23 cellular contexts compared by ENCODE assay signal in the genomic region with DNA sequence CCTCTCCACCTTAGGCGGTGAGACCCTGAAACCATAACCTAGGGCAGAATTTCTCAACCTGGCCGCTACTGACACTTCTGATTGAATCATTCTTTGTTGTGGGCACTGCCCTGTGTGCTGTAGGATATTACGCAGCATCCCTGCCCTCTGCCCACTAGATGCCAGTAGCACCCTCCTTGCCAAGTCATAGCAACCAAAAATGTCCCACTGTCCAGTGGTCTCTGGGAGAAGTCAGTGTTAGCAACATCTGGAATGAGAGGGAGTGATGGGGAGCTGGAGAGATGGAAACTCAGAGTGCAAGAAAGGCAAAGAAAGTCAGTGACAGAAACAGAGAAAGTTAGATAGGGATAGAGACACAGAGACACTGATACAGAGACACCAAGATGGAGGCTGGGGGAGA. TPM values are rescaled to one million over a fixed set of nuclear protein-coding genes. Genes with fewer than 3 reads are reported as not detected.
DNase-seq lines count a peak whose midpoint lies in the region; ATAC-seq lines count a peak whose summit lies in the region.
"Had no signal": no experiment of that assay in that cellular context is flagged by ENCODE, and none has a peak within 500 bp of the region (broad histone marks: within the 10 kb centered on the region; RNA-seq: fewer than 3 reads in every experiment).

No MANE protein-coding gene starts in this region.

- peaks cover 4% of the 10 kb centered on the region for H3K9me3 Mint-ChIP-seq in memory B cell
- H3K9me3 Mint-ChIP-seq in activated naive CD4-positive, alpha-beta T cell treated with anti-CD3 and anti-CD28 coated beads, Interleukin-2, amount 50 U/mL, for 72 hours, result peaks cover 0 to 3% of the 10 kb centered on the region in 2 donors

- no peak overlapping the region for H3K4me3 Mint-ChIP-seq in memory B cell
- H3K4me3 Mint-ChIP-seq: effector memory CD8-positive, alpha-beta T cell had no signal

- DNase-seq in Caki2 (ENCODE audit: low read depth), result peak; percentile 42
- DNase-seq in memory B cell (ENCODE audit: low spot score in 2 of 2), result no peak
- DNase-seq in amygdala (lab: John Stamatoyannopoulos, UW), result no peak
- no peak for DNase-seq in MV-4-11 (lab: John Stamatoyannopoulos, UW)
- no peak for DNase-seq in cortex of kidney (lab: John Stamatoyannopoulos, UW)
- no peak for DNase-seq in activated naive CD4-positive, alpha-beta T cell treated with anti-CD3 and anti-CD28 coated beads, Interleukin-2, amount 50 U/mL, for 72 hours (ENCODE audit: low spot score in 2 of 2)
- DNase-seq: activated CD4-positive, alpha-beta T cell treated with anti-CD3 and anti-CD28 coated beads, Interleukin-2, amount 50 U/mL, for 4 hours; activated naive CD4-positive, alpha-beta T cell treated with Interleukin-2 at 50 U/mL for 16 hours; COR-L47; effector memory CD8-positive, alpha-beta T cell; HCEC 1CT; heart left ventricle; lower lobe of right lung; NCI-H1694 treated with DMSO at 0.1 percent for 48 hours; NCI-H446; pancreas; T-helper 1 cell had no signal

- H3K36me3 Mint-ChIP-seq in memory B cell, result peaks cover 3% of the 10 kb centered on the region
- peaks cover 0 to 4% of the 10 kb centered on the region in 2 donors for H3K36me3 Mint-ChIP-seq in activated naive CD4-positive, alpha-beta T cell treated with anti-CD3 and anti-CD28 coated beads, Interleukin-2, amount 50 U/mL, for 72 hours

- in situ Hi-C loops in Caki2 (cut with HindIII; ENCODE audit: low pct_unique_long_range_greater_than_20kb, low sequenced_read_pairs), result no loop called here

- H3K27me3 Mint-ChIP-seq in memory B cell, result no peaks in the 10 kb centered on the region

- ATAC-seq in GM19397 (IDR thresholded peaks at IDR 0.05; ENCODE audit: unreplicated experiment) (peak; percentile 4), HG03354 (IDR thresholded peaks at IDR 0.05; ENCODE audit: poor library complexity, severe bottlenecking, unreplicated experiment) (peak; percentile 5), memory B cell (ENCODE audit: low read depth) (no peak)
- ATAC-seq in activated naive CD4-positive, alpha-beta T cell treated with anti-CD3 and anti-CD28 coated beads, Interleukin-2, amount 50 U/mL, for 72 hours, result no peak
- ATAC-seq: effector memory CD8-positive, alpha-beta T cell; heart left ventricle; HepG2; lower lobe of right lung; pancreas had no signal

- peak overlapping the region; percentile 97 for H3K27ac Mint-ChIP-seq in memory B cell
- H3K27ac Mint-ChIP-seq in activated naive CD4-positive, alpha-beta T cell treated with anti-CD3 and anti-CD28 coated beads, Interleukin-2, amount 50 U/mL, for 72 hours, result no peak overlapping the region
- H3K27ac Mint-ChIP-seq: effector memory CD8-positive, alpha-beta T cell had no signal

- peaks cover 25% of the 10 kb centered on the region for H3K4me1 Mint-ChIP-seq in memory B cell

RNA-seq across cellular contexts. Expression of gene KLK4, which starts 13.6 kb away (rescaled TPM):
- total RNA-seq in Caki2 (2014; rRNA removed; shearing (Covaris generic); ENCODE audit: low replicate concordance), result not detected in 2 replicates
- not detected for total RNA-seq in activated naive CD4-positive, alpha-beta T cell treated with anti-CD3 and anti-CD28 coated beads, Interleukin-2, amount 50 U/mL, for 72 hours
- total RNA-seq: chondrocyte, heart left ventricle, HepG2, lower lobe of right lung, M059J, ureter had no signal

RNA-seq across cellular contexts. Expression of gene KLK2, which starts 24.4 kb away (rescaled TPM):
- not detected in 2 replicates for total RNA-seq in Caki2 (2014; rRNA removed; shearing (Covaris generic); ENCODE audit: low replicate concordance)
- 1 to 10 TPM in 1 of 2 donors, not detected in 1; 1.5 TPM for total RNA-seq in activated naive CD4-positive, alpha-beta T cell treated with anti-CD3 and anti-CD28 coated beads, Interleukin-2, amount 50 U/mL, for 72 hours
- total RNA-seq: chondrocyte, heart left ventricle, HepG2, lower lobe of right lung, M059J, pancreas, ureter had no signal

RNA-seq across cellular contexts. Expression of gene KLK3, which starts 42.9 kb away (rescaled TPM):
- total RNA-seq in Caki2 (2014; rRNA removed; shearing (Covaris generic); ENCODE audit: low replicate concordance), result not detected in 2 replicates
- not detected for total RNA-seq in activated naive CD4-positive, alpha-beta T cell treated with anti-CD3 and anti-CD28 coated beads, Interleukin-2, amount 50 U/mL, for 72 hours
- total RNA-seq: chondrocyte, heart left ventricle, HepG2, lower lobe of right lung, M059J, pancreas, ureter had no signal

RNA-seq across cellular contexts. Expression of gene KLK5, which starts 55.2 kb away (rescaled TPM):
- not detected in 2 replicates for total RNA-seq in Caki2 (2014; rRNA removed; shearing (Covaris generic); ENCODE audit: low replicate concordance)
- not detected for total RNA-seq in activated naive CD4-positive, alpha-beta T cell treated with anti-CD3 and anti-CD28 coated beads, Interleukin-2, amount 50 U/mL, for 72 hours
- total RNA-seq: HepG2, lower lobe of right lung, M059J, pancreas, ureter had no signal

Comparison
In these comparisons a context has a peak if more than half of its experiments do, and no peak if none do; other contexts are left out.
1. ATAC-seq: peak in GM19397 (single experiment) and HG03354 (single experiment); none in memory B cell (single experiment) and activated naive CD4-positive, alpha-beta T cell treated with anti-CD3 and anti-CD28 coated beads, Interleukin-2, amount 50 U/mL, for 72 hours (0 of 2).